ENCODE assay signal across 17 cellular contexts in the genomic region with DNA sequence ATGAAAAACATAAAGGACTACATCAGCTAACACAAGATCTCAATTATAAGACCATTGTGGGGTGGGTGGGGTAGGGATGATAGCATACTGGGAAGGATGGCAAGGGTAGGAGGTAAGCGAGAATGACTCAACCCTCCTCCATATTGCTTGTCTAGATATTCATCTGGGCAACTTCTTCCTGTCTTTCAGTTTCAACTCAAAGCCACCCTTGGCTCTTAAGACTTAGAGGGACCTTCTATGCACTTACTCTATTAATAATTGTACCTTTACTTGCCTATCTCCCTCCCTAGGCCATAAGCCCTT.
DNase-seq lines count a peak whose midpoint lies in the region; ATAC-seq and TF ChIP-seq lines count a peak whose summit lies in the region.
"Had no signal": no experiment of that assay in that cellular context is flagged by ENCODE, and none has a peak within 500 bp of the region (broad histone marks: within the 10 kb centered on the region; RNA-seq: fewer than 3 reads in every experiment).

No MANE protein-coding gene starts in this region.

- TF ChIP-seq CTCF in DOHH2 (IDR thresholded peaks at IDR 0.05; ENCODE audit: low read depth, low read length, poor library complexity, severe bottlenecking) (no peak), endothelial cell (IDR thresholded peaks at IDR 0.05; ENCODE audit: unreplicated experiment) (no peak)

- no peaks in the 10 kb centered on the region for H3K36me3 ChIP-seq in DOHH2 (ENCODE audit: control insufficient read depth, low read length)

- peaks cover 11% of the 10 kb centered on the region for H3K27me3 Mint-ChIP-seq in activated naive CD8-positive, alpha-beta T cell treated with anti-CD3 and anti-CD28 coated beads for 36 hours
- H3K27me3 Mint-ChIP-seq in endothelial cell (ENCODE audit: unreplicated experiment), result no peaks in the 10 kb centered on the region
- H3K27me3 Mint-ChIP-seq: dendritic cell treated with granulocyte-macrophage colony-stimulating factor and Interleukin-4, amounts not matched to agents 40 ng/mL and 50 ng/mL, for 4 days had no signal

- peak overlapping the region; percentile 1; the same call in 1 of the 2 replicates for H3K4me3 ChIP-seq in DOHH2 (ENCODE audit: low read length)

- H3F3A ChIP-seq in DOHH2 (ENCODE audit: control insufficient read depth, insufficient read depth), result no peaks in the 10 kb centered on the region

- peak overlapping the region; percentile 47 for H3K4me2 ChIP-seq in DOHH2 (ENCODE audit: low read length)

- ATAC-seq in GM21447 (IDR thresholded peaks at IDR 0.05; ENCODE audit: unreplicated experiment), result peak; percentile 45
- peak; percentile 46 for ATAC-seq in HG03460 (IDR thresholded peaks at IDR 0.05; ENCODE audit: unreplicated experiment)

- peak overlapping the region; percentile 18 for H3K4me3 Mint-ChIP-seq in activated naive CD8-positive, alpha-beta T cell treated with anti-CD3 and anti-CD28 coated beads for 36 hours
- H3K4me3 Mint-ChIP-seq in endothelial cell (ENCODE audit: unreplicated experiment), result no peak overlapping the region
- H3K4me3 Mint-ChIP-seq: B cell; dendritic cell treated with granulocyte-macrophage colony-stimulating factor and Interleukin-4, amounts not matched to agents 40 ng/mL and 50 ng/mL, for 4 days; immature natural killer cell had no signal

- peaks cover 17% of the 10 kb centered on the region for H3K4me1 Mint-ChIP-seq in activated naive CD8-positive, alpha-beta T cell treated with anti-CD3 and anti-CD28 coated beads for 36 hours
- peaks cover 7% of the 10 kb centered on the region for H3K4me1 Mint-ChIP-seq in endothelial cell (ENCODE audit: unreplicated experiment)
- H3K4me1 Mint-ChIP-seq: immature natural killer cell had no signal

- H3K27ac Mint-ChIP-seq in activated naive CD8-positive, alpha-beta T cell treated with anti-CD3 and anti-CD28 coated beads for 36 hours, result no peak overlapping the region
- no peak overlapping the region for H3K27ac Mint-ChIP-seq in endothelial cell (ENCODE audit: unreplicated experiment)
- H3K27ac Mint-ChIP-seq: B cell; dendritic cell treated with granulocyte-macrophage colony-stimulating factor and Interleukin-4, amounts not matched to agents 40 ng/mL and 50 ng/mL, for 4 days; immature natural killer cell had no signal

- peaks cover 1% of the 10 kb centered on the region for H3K9me3 Mint-ChIP-seq in activated naive CD8-positive, alpha-beta T cell treated with anti-CD3 and anti-CD28 coated beads for 36 hours
- no peaks in the 10 kb centered on the region for H3K9me3 Mint-ChIP-seq in endothelial cell (ENCODE audit: unreplicated experiment)
- H3K9me3 Mint-ChIP-seq: dendritic cell treated with granulocyte-macrophage colony-stimulating factor and Interleukin-4, amounts not matched to agents 40 ng/mL and 50 ng/mL, for 4 days; immature natural killer cell had no signal

- no peaks in the 10 kb centered on the region for H3K9me2 ChIP-seq in DOHH2 (replicated peaks; ENCODE audit: control insufficient read depth, low read length)

- H4K20me1 ChIP-seq in DOHH2 (ENCODE audit: control insufficient read depth, insufficient read depth, low read depth, low read length), result no peaks in the 10 kb centered on the region

- DNase-seq in activated naive CD8-positive, alpha-beta T cell treated with anti-CD3 and anti-CD28 coated beads for 36 hours, result no peak
- DNase-seq in epidermal melanocyte (ENCODE audit: insufficient read length, low spot score) (no peak), endothelial cell (ENCODE audit: low spot score) (no peak), NCI-H69 (lab: John Stamatoyannopoulos, UW) (no peak), DMS 273 (lab: John Stamatoyannopoulos, UW; ENCODE audit: unreplicated experiment) (no peak)
- DNase-seq: amniotic stem cell; foreskin melanocyte; immature natural killer cell; MV-4-11; NCI-H226; posterior cingulate gyrus; stimulated activated CD4-positive, alpha-beta T cell treated with anti-CD3 and anti-CD28 coated beads, Interleukin-2, amount 100 ng/mL, for 24 hours had no signal

- no peaks in the 10 kb centered on the region for H3K27me3 ChIP-seq in DOHH2 (ENCODE audit: control insufficient read depth, low read length)

- no peak overlapping the region for H3K27ac ChIP-seq in DOHH2 (ENCODE audit: low read depth, low read length)

- H3K36me3 Mint-ChIP-seq in activated naive CD8-positive, alpha-beta T cell treated with anti-CD3 and anti-CD28 coated beads for 36 hours, result no peaks in the 10 kb centered on the region
- H3K36me3 Mint-ChIP-seq in endothelial cell (ENCODE audit: low read depth, unreplicated experiment), result no peaks in the 10 kb centered on the region
- H3K36me3 Mint-ChIP-seq: immature natural killer cell had no signal

- H3K4me1 ChIP-seq in DOHH2 (ENCODE audit: control insufficient read depth, low read length), result peaks cover 18% of the 10 kb centered on the region

- no peaks in the 10 kb centered on the region for H3K79me2 ChIP-seq in DOHH2 (ENCODE audit: control insufficient read depth, low read length)

- no peaks in the 10 kb centered on the region for H3K9me3 ChIP-seq in DOHH2 (ENCODE audit: control insufficient read depth, insufficient read depth, low read length)
